1 cellular context compared by ENCODE assay signal in the genomic region with DNA sequence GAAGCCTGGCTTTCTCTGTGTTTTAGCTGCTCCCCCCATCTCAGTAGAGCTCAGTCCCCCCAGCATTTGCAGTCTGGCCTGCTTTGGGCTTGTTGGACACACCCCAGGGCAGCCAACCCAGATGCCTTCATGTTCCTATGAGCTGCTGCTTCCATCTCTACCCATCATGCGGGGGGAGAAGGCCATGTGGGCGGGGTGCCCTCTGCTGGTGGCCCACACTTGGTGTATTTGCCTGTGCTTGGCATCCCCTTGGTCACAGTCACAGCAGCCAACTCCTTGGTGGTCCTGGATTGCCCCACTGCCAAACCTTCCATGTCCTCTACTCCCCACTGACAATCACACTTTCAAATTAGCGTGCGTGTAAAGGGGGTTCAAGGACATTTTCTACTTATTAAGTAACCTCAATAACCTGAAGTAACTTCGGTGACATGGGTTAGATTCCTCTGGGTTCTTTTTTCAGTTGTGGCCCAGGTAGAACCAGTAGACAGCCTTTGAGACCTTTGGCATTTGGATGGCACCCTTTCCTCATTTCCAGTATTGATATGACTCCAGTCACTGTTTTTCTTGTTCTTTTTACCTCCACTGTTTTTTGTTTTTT.
A peak's percentile ranks its signal among the peaks of the same experiment; 100 is the strongest.
TF ChIP-seq lines count a peak whose summit lies in the region.

No MANE protein-coding gene starts in this region.

TF ChIP-seq in K562, 482 proteins besides CTCF, POLR2A, EP300 and RAD21 (continued from another document and continues in another):
- TF ChIP-seq, protein P1, sequence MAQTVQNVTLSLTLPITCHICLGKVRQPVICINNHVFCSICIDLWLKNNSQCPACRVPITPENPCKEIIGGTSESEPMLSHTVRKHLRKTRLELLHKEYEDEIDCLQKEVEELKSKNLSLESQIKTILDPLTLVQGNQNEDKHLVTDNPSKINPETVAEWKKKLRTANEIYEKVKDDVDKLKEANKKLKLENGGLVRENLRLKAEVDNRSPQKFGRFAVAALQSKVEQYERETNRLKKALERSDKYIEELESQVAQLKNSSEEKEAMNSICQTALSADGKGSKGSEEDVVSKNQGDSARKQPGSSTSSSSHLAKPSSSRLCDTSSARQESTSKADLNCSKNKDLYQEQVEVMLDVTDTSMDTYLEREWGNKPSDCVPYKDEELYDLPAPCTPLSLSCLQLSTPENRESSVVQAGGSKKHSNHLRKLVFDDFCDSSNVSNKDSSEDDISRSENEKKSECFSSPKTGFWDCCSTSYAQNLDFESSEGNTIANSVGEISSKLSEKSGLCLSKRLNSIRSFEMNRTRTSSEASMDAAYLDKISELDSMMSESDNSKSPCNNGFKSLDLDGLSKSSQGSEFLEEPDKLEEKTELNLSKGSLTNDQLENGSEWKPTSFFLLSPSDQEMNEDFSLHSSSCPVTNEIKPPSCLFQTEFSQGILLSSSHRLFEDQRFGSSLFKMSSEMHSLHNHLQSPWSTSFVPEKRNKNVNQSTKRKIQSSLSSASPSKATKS (CRISPR knock-in tag; IDR thresholded peaks at IDR 0.05) = no peak
- TF ChIP-seq FOXM1 (IDR thresholded peaks at IDR 0.05; ENCODE audit: low read depth) (no peak), FOXM1 (CRISPR knock-in tag; IDR thresholded peaks at IDR 0.05; ENCODE audit: low read depth) (no peak), HNRNPLL (IDR thresholded peaks at IDR 0.05; ENCODE audit: low read depth, low read length, poor library complexity, severe bottlenecking) (no peak), TSHZ1 (CRISPR knock-in tag; IDR thresholded peaks at IDR 0.05) (no peak), NR2F6 (CRISPR knock-in tag; IDR thresholded peaks at IDR 0.05) (no peak), RAD51 (IDR thresholded peaks at IDR 0.05; ENCODE audit: borderline replicate concordance, low read depth) (no peak), THRAP3 (IDR thresholded peaks at IDR 0.05; ENCODE audit: borderline replicate concordance) (no peak), SAFB2 (IDR thresholded peaks at IDR 0.05; ENCODE audit: borderline replicate concordance, low read depth, low read length, severe bottlenecking) (no peak), ZNF75A (CRISPR knock-in tag; IDR thresholded peaks at IDR 0.05) (no peak), TGIF2 (CRISPR knock-in tag; IDR thresholded peaks at IDR 0.05) (no peak), BRD4 (IDR thresholded peaks at IDR 0.05) (no peak), CBFB (CRISPR knock-in tag; IDR thresholded peaks at IDR 0.05) (no peak), SRSF7 (optimal IDR thresholded peaks at IDR 0.05; ENCODE audit: low read depth, low read length) (no peak), GABPA (tag; conservative IDR thresholded peaks at IDR 0.05; ENCODE audit: low read depth) (no peak), NFE2 (IDR thresholded peaks at IDR 0.05; ENCODE audit: low read depth) (no peak), ARID2 (IDR thresholded peaks at IDR 0.05) (no peak), ZFP36 (IDR thresholded peaks at IDR 0.05; ENCODE audit: low read depth, low read length, partially characterized antibody) (no peak), GATAD2B (IDR thresholded peaks at IDR 0.05; ENCODE audit: borderline replicate concordance) (no peak), CHD2 (IDR thresholded peaks at IDR 0.05; ENCODE audit: low read depth, low read length) (no peak), HDAC1 (IDR thresholded peaks at IDR 0.05) (no peak), HNRNPL (IDR thresholded peaks at IDR 0.05; ENCODE audit: low read depth, low read length) (no peak), ZNF830 (CRISPR knock-in tag; IDR thresholded peaks at IDR 0.05) (no peak), NONO (IDR thresholded peaks at IDR 0.05; ENCODE audit: low read depth in 2 of 2, low read length in 1 of 2) (no peak), ZNF655 (CRISPR knock-in tag; IDR thresholded peaks at IDR 0.05) (no peak), TEAD1 (CRISPR knock-in tag; IDR thresholded peaks at IDR 0.05) (no peak), NFRKB (IDR thresholded peaks at IDR 0.05; ENCODE audit: low read depth) (no peak), ERF (CRISPR knock-in tag; IDR thresholded peaks at IDR 0.05) (no peak), ZNF780A (CRISPR knock-in tag; IDR thresholded peaks at IDR 0.05) (no peak), DMBX1 (CRISPR knock-in tag; IDR thresholded peaks at IDR 0.05; ENCODE audit: borderline replicate concordance) (no peak), KDM5B (IDR thresholded peaks at IDR 0.05; ENCODE audit: insufficient replicate concordance, low read depth, low read length) (no peak), ZNF609 (CRISPR knock-in tag; IDR thresholded peaks at IDR 0.05; ENCODE audit: borderline replicate concordance) (no peak), FOXA1 (IDR thresholded peaks at IDR 0.05; ENCODE audit: borderline replicate concordance) (no peak), FOS (IDR thresholded peaks at IDR 0.05; ENCODE audit: extremely low read depth, insufficient read length) (no peak), SMC3 (conservative IDR thresholded peaks at IDR 0.05; ENCODE audit: insufficient read depth, low read depth, low read length) (peak; percentile 69), ZKSCAN8 (CRISPR knock-in tag; IDR thresholded peaks at IDR 0.05) (no peak), CEBPG (CRISPR knock-in tag; IDR thresholded peaks at IDR 0.05) (no peak), CEBPG (tag; conservative IDR thresholded peaks at IDR 0.05 in 1 of 2, IDR thresholded peaks at IDR 0.05 in 1 of 2) (no peak)
- TF ChIP-seq, protein P2, sequence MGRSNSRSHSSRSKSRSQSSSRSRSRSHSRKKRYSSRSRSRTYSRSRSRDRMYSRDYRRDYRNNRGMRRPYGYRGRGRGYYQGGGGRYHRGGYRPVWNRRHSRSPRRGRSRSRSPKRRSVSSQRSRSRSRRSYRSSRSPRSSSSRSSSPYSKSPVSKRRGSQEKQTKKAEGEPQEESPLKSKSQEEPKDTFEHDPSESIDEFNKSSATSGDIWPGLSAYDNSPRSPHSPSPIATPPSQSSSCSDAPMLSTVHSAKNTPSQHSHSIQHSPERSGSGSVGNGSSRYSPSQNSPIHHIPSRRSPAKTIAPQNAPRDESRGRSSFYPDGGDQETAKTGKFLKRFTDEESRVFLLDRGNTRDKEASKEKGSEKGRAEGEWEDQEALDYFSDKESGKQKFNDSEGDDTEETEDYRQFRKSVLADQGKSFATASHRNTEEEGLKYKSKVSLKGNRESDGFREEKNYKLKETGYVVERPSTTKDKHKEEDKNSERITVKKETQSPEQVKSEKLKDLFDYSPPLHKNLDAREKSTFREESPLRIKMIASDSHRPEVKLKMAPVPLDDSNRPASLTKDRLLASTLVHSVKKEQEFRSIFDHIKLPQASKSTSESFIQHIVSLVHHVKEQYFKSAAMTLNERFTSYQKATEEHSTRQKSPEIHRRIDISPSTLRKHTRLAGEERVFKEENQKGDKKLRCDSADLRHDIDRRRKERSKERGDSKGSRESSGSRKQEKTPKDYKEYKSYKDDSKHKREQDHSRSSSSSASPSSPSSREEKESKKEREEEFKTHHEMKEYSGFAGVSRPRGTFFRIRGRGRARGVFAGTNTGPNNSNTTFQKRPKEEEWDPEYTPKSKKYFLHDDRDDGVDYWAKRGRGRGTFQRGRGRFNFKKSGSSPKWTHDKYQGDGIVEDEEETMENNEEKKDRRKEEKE (IDR thresholded peaks at IDR 0.05; ENCODE audit: borderline replicate concordance in 1 of 2, control insufficient read depth in 1 of 2, low read depth in 2 of 2, low read length in 1 of 2) = no peak
- TF ChIP-seq, protein P3, sequence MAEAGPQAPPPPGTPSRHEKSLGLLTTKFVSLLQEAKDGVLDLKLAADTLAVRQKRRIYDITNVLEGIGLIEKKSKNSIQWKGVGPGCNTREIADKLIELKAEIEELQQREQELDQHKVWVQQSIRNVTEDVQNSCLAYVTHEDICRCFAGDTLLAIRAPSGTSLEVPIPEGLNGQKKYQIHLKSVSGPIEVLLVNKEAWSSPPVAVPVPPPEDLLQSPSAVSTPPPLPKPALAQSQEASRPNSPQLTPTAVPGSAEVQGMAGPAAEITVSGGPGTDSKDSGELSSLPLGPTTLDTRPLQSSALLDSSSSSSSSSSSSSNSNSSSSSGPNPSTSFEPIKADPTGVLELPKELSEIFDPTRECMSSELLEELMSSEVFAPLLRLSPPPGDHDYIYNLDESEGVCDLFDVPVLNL (CRISPR knock-in tag; IDR thresholded peaks at IDR 0.05; ENCODE audit: low read depth) = no peak
- TF ChIP-seq, protein P4, sequence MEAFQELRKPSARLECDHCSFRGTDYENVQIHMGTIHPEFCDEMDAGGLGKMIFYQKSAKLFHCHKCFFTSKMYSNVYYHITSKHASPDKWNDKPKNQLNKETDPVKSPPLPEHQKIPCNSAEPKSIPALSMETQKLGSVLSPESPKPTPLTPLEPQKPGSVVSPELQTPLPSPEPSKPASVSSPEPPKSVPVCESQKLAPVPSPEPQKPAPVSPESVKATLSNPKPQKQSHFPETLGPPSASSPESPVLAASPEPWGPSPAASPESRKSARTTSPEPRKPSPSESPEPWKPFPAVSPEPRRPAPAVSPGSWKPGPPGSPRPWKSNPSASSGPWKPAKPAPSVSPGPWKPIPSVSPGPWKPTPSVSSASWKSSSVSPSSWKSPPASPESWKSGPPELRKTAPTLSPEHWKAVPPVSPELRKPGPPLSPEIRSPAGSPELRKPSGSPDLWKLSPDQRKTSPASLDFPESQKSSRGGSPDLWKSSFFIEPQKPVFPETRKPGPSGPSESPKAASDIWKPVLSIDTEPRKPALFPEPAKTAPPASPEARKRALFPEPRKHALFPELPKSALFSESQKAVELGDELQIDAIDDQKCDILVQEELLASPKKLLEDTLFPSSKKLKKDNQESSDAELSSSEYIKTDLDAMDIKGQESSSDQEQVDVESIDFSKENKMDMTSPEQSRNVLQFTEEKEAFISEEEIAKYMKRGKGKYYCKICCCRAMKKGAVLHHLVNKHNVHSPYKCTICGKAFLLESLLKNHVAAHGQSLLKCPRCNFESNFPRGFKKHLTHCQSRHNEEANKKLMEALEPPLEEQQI (IDR thresholded peaks at IDR 0.05) = no peak
- TF ChIP-seq, protein P5, sequence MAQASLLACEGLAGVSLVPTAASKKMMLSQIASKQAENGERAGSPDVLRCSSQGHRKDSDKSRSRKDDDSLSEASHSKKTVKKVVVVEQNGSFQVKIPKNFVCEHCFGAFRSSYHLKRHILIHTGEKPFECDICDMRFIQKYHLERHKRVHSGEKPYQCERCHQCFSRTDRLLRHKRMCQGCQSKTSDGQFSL (CRISPR knock-in tag; IDR thresholded peaks at IDR 0.05) = peak; percentile 69; the same call in 1 of the 2 replicates
- TF ChIP-seq, protein P5 (tag; IDR thresholded peaks at IDR 0.05) = no peak
